ENCODE assay signal across 8 cellular contexts in genomic region chr1:221741971-221742554, GRCh38. TPM values are rescaled to one million over a fixed set of nuclear protein-coding genes. Genes with fewer than 3 reads are reported as not detected.
A peak's percentile ranks its signal among the peaks of the same experiment; 100 is the strongest.
DNase-seq lines count a peak whose midpoint lies in the region; ATAC-seq and TF ChIP-seq lines count a peak whose summit lies in the region.

Gene DUSP10, minus strand, starts transcription at chr1:221742089. Its CDS starts 2,345 bp downstream, at chr1:221739744.

- H4K20me1 ChIP-seq in OCI-LY7 (ENCODE audit: insufficient read depth, low read length) = no peaks in the 10 kb centered on the region

- peak within 1 kb of the TSS; percentile 78 for H2AFZ ChIP-seq in OCI-LY7 (ENCODE audit: low read length)

- peaks cover 17% of the 10 kb centered on the region for H3K4me1 ChIP-seq in OCI-LY7 (ENCODE audit: insufficient read depth, low read length, poor library complexity, severe bottlenecking)

- ATAC-seq in GM21528 (IDR thresholded peaks at IDR 0.05; ENCODE audit: low FRiP score, unreplicated experiment) = peak; percentile 91

- BruUV-seq in OCI-LY7 (replicated peaks; lab: Mats Ljungman, UMichigan) = no TSS peak

- no peaks in the 10 kb centered on the region for H3K9me3 ChIP-seq in OCI-LY7 (ENCODE audit: low read length)

- H3K4me2 ChIP-seq in OCI-LY7 (ENCODE audit: low read length) = peak within 1 kb of the TSS; percentile 96

- intact Hi-C loops in OCI-LY7 (cut with micrococcal nuclease; ENCODE audit: unreplicated experiment) = loop anchor here (5.0 kb wide), 1 partner anchor 970 kb away; the partner anchor contains the start of genes AIDA and BROX

- H3K27ac ChIP-seq in OCI-LY7 (ENCODE audit: low read depth, low read length, poor library complexity, severe bottlenecking) = peak within 1 kb of the TSS; percentile 67

- DNase-seq in DMS 273 treated with DMSO at 0.1 percent for 48 hours (lab: John Stamatoyannopoulos, UW) (peak; percentile 99), HuH-7.5 (ENCODE audit: low spot score) (peak; percentile 93), OCI-LY7 (ENCODE audit: low spot score) (peak; percentile 98), activated T-cell treated with anti-CD3 and anti-CD28 coated beads for 1 hour (ENCODE audit: low read depth) (peak; percentile 96), epithelial cell of esophagus (ENCODE audit: low read depth) (peak; percentile 100), middle frontal gyrus (ENCODE audit: extremely low spot score, low spot score) (peak; percentile 97)
- DNase-seq in stimulated activated CD8-positive, alpha-beta memory T cell treated with anti-CD3 and anti-CD28 coated beads, Interleukin-2, amount 100 ng/mL, for 1 hour (ENCODE audit: low read depth in 2 of 2) = peak; percentile 96 to 97

- POLR2A ChIA-PET in OCI-LY7 (lab: Charles Lee) = interaction anchor here (0.5 to 1.6 kb wide), 10 partner anchors 8 to 997 kb away, joined by 3 to 4 read pairs (median 3); no protein-coding TSS in a partner anchor

- no peaks in the 10 kb centered on the region for H3K36me3 ChIP-seq in OCI-LY7 (ENCODE audit: insufficient read depth, low read length)

- no peaks in the 10 kb centered on the region for H3K79me2 ChIP-seq in OCI-LY7 (ENCODE audit: insufficient read depth, low read depth, low read length)

- H3K9me2 ChIP-seq in OCI-LY7 (ENCODE audit: insufficient read depth, low read length) = no peaks in the 10 kb centered on the region

- CTCF ChIA-PET in OCI-LY7 (lab: Charles Lee; ENCODE audit: unreplicated experiment) = no interaction called here

- H3K4me3 ChIP-seq in OCI-LY7 (ENCODE audit: low read depth, low read length, poor library complexity, severe bottlenecking) (peak within 1 kb of the TSS; percentile 71), epithelial cell of esophagus (ENCODE audit: low read length) (peak within 1 kb of the TSS; percentile 96)

- TF ChIP-seq CTCF in OCI-LY7 (conservative IDR thresholded peaks at IDR 0.05; ENCODE audit: low read length) (no peak), epithelial cell of esophagus (IDR thresholded peaks at IDR 0.05; ENCODE audit: insufficient read depth, low read depth, low read length, missing control alignments) (no peak)

RNA-seq across cellular contexts. Expression of gene DUSP10, which starts in this region (rescaled TPM):
- 2.0 and 4.4 TPM in 2 replicates for total RNA-seq in OCI-LY7 (2014; rRNA removed; shearing (Covaris generic))
- total RNA-seq in OCI-LY7 (2022) = 2.6 and 3.7 TPM in 2 replicates

Comparison
In these comparisons a context has a peak if more than half of its experiments do, and no peak if none do; other contexts are left out.
1. Peak in every context shown above with its lines: DNase-seq, ATAC-seq, H3K4me3 ChIP-seq and H3K27ac ChIP-seq.